In the genomic region with DNA sequence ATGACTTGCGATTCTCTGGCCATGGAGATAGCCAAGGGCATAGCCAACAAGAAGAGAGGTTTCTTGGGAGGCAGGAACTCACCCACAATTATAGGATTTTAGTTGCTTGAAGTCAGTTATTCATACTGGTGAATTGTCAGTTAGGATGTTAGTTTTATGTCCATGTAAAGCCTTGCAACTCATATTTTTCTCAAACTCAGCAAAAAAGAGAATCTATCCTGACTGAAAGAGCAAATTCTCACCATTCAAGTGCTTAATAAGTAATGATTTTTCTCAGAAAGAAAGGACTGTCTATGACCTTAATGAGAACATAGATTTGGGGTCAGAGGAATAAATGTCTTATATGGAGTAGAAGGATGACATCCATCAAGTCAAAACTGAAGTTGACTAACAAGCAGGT, we compare ENCODE assay signal across 1 cellular context.
TF ChIP-seq lines count a peak whose summit lies in the region.

No MANE protein-coding gene starts in this region.

TF ChIP-seq in HepG2, 621 proteins besides CTCF, POLR2A, EP300 and RAD21 (continued from another document):
- TF ChIP-seq MAFK (conservative IDR thresholded peaks at IDR 0.05 in 1 of 2, IDR thresholded peaks at IDR 0.05 in 1 of 2; ENCODE audit: low read length in 2 of 2) (peak; percentile 40 to 64; a peak in 3 of 4 replicates), ADNP (CRISPR knock-in tag; IDR thresholded peaks at IDR 0.05) (no peak), NFE2 (CRISPR knock-in tag; IDR thresholded peaks at IDR 0.05) (no peak), ZNF530 (CRISPR knock-in tag; IDR thresholded peaks at IDR 0.05; ENCODE audit: low read depth) (no peak), ARID3A (IDR thresholded peaks at IDR 0.05; ENCODE audit: low read depth, low read length) (no peak), MEIS2 (CRISPR knock-in tag; IDR thresholded peaks at IDR 0.05) (no peak), ZNF280D (CRISPR knock-in tag; IDR thresholded peaks at IDR 0.05) (no peak), CEBPZ (IDR thresholded peaks at IDR 0.05; ENCODE audit: low read length) (no peak), CREBL2 (CRISPR knock-in tag; IDR thresholded peaks at IDR 0.05; ENCODE audit: borderline replicate concordance) (no peak), ZBTB33 (CRISPR knock-in tag; IDR thresholded peaks at IDR 0.05) (no peak), PHF21A (CRISPR knock-in tag; IDR thresholded peaks at IDR 0.05) (no peak), KDM5B (CRISPR knock-in tag; IDR thresholded peaks at IDR 0.05; ENCODE audit: borderline replicate concordance) (no peak), ZNF121 (CRISPR knock-in tag; IDR thresholded peaks at IDR 0.05) (no peak)
- TF ChIP-seq, protein P1, sequence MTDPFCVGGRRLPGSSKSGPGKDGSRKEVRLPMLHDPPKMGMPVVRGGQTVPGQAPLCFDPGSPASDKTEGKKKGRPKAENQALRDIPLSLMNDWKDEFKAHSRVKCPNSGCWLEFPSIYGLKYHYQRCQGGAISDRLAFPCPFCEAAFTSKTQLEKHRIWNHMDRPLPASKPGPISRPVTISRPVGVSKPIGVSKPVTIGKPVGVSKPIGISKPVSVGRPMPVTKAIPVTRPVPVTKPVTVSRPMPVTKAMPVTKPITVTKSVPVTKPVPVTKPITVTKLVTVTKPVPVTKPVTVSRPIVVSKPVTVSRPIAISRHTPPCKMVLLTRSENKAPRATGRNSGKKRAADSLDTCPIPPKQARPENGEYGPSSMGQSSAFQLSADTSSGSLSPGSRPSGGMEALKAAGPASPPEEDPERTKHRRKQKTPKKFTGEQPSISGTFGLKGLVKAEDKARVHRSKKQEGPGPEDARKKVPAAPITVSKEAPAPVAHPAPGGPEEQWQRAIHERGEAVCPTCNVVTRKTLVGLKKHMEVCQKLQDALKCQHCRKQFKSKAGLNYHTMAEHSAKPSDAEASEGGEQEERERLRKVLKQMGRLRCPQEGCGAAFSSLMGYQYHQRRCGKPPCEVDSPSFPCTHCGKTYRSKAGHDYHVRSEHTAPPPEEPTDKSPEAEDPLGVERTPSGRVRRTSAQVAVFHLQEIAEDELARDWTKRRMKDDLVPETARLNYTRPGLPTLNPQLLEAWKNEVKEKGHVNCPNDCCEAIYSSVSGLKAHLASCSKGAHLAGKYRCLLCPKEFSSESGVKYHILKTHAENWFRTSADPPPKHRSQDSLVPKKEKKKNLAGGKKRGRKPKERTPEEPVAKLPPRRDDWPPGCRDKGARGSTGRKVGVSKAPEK (CRISPR knock-in tag; IDR thresholded peaks at IDR 0.05; ENCODE audit: borderline replicate concordance): no peak
